ENCODE assay signal across 16 cellular contexts in the genomic region with DNA sequence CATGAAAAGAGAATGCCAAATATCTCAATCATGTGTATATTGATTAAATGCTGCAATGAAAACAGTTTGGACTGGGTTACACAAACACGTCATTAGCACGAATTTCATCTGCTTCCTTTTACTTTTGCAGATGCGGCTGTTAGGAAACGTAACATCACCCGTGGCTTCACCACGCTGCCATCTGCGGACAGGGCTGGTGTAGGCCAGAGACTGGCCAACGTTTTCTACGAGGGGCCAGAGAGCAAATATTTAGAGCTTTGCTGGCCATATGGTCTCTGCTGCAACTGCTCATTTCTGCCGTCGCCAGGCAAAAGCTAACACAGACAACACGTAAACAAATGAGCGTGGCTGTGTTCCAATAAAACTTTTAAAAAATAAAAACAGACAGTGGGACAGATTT.
DNase-seq lines count a peak whose midpoint lies in the region; ATAC-seq and TF ChIP-seq lines count a peak whose summit lies in the region.
"Had no signal": no experiment of that assay in that cellular context is flagged by ENCODE, and none has a peak within 500 bp of the region (broad histone marks: within the 10 kb centered on the region; RNA-seq: fewer than 3 reads in every experiment).

No MANE protein-coding gene starts in this region.

- no peak overlapping the region for H3K4me3 ChIP-seq in fibroblast of villous mesenchyme (ENCODE audit: low read depth, low read length)

- H3K27me3 Mint-ChIP-seq in endothelial cell (ENCODE audit: unreplicated experiment): peaks cover 2% of the 10 kb centered on the region

- H3K4me3 Mint-ChIP-seq in endothelial cell (ENCODE audit: unreplicated experiment): no peak overlapping the region
- H3K4me3 Mint-ChIP-seq: CD14-positive monocyte, T-cell had no signal

- H3K27ac Mint-ChIP-seq in endothelial cell (ENCODE audit: unreplicated experiment): no peak overlapping the region
- H3K27ac Mint-ChIP-seq: CD14-positive monocyte, T-cell had no signal

- no peaks in the 10 kb centered on the region for H3K36me3 Mint-ChIP-seq in endothelial cell (ENCODE audit: low read depth, unreplicated experiment)
- H3K36me3 Mint-ChIP-seq: CD14-positive monocyte, T-cell had no signal

- no peaks in the 10 kb centered on the region for H3K4me1 Mint-ChIP-seq in endothelial cell (ENCODE audit: unreplicated experiment)
- H3K4me1 Mint-ChIP-seq: CD14-positive monocyte, T-cell had no signal

- DNase-seq in AG08395 (ENCODE audit: low spot score) (peak; percentile 20), AG20443 (ENCODE audit: low spot score) (peak; percentile 44), NCI-H1694 (lab: John Stamatoyannopoulos, UW) (peak; percentile 24), fibroblast of villous mesenchyme (ENCODE audit: low read depth) (peak; percentile 46), KG1 (lab: John Stamatoyannopoulos, UW) (no peak), endothelial cell (ENCODE audit: low spot score) (no peak), left cardiac atrium (no peak)
- DNase-seq: EL; NCI-H1092 treated with DMSO at 0.1 percent for 48 hours; NCI-H1436 treated with DMSO at 0.1 percent for 48 hours; NCI-H2029 treated with DMSO at 0.1 percent for 48 hours; NCI-H526; NK-92 treated with Interleukin-12 subunit alpha and Interleukin-12 subunit beta, amount 100 ng/mL, for 24 hours; SIG-M5; T-cell had no signal

- intact Hi-C loops in left cardiac atrium (cut with DNase I): loop anchor here in 1 of 2 donors (10.0 kb wide), 1 partner anchor 64 kb away; no protein-coding TSS in a partner anchor

- no peak for ATAC-seq in left cardiac atrium
- ATAC-seq: T-cell had no signal

- no peaks in the 10 kb centered on the region for H3K9me3 Mint-ChIP-seq in endothelial cell (ENCODE audit: unreplicated experiment)
- H3K9me3 Mint-ChIP-seq: T-cell had no signal

- no peak for TF ChIP-seq CTCF in fibroblast of villous mesenchyme (IDR thresholded peaks at IDR 0.05; ENCODE audit: insufficient read depth, low read depth, low read length)
- TF ChIP-seq CTCF in endothelial cell (IDR thresholded peaks at IDR 0.05; ENCODE audit: unreplicated experiment): no peak

Comparison
In these comparisons a context has a peak if more than half of its experiments do, and no peak if none do; other contexts are left out.
1. DNase-seq: peak in AG08395 (single experiment), AG20443 (single experiment), NCI-H1694 (single experiment) and fibroblast of villous mesenchyme (single experiment); none in KG1 (single experiment), endothelial cell (single experiment) and left cardiac atrium (single experiment).